In the genomic region with DNA sequence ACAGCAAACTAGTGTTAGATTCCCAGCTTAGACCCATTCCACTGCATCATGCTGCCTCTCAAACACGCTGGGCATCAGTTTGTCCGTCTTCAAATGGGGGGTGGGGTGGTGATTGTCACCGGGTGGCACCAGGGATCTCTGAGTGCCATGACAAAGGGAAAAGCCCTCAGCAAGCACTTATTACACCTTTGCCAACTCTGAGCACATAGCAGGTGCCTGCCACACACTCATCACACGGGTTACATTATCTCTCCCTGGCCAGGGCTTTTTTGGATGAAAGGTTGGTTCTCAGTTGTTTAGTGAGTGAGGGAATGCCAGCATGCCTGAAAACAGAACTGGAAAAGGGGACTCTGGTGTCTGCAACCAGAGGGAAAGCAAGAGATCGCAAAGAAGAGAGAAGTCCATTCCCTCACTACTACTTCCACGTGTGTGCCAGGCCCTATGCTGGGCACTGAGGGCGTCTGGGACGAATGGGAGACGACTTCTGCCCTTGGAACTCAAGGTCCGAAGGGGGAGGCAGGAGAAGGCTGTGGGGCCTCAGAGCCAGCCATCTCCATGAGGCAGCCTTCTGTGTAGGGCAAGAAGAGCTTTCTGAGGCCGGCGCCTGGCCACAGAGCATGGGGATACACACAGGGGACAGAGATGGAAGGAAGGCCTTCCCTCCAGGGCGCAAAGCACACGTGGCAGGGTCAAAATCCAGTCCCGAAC, we compare ENCODE assay signal across 15 cellular contexts. TPM values are rescaled to one million over a fixed set of nuclear protein-coding genes. Genes with fewer than 3 reads are reported as not detected.
A peak's percentile ranks its signal among the peaks of the same experiment; 100 is the strongest.
DNase-seq lines count a peak whose midpoint lies in the region; ATAC-seq and TF ChIP-seq lines count a peak whose summit lies in the region.
"Had no signal": no experiment of that assay in that cellular context is flagged by ENCODE, and none has a peak within 500 bp of the region (broad histone marks: within the 10 kb centered on the region; RNA-seq: fewer than 3 reads in every experiment).

No MANE protein-coding gene starts in this region.

- peaks cover 1% of the 10 kb centered on the region for H3K36me3 Mint-ChIP-seq in activated naive CD4-positive, alpha-beta T cell treated with anti-CD3 and anti-CD28 coated beads, Interleukin-2, amount 50 U/mL, for 24 hours
- no peaks in the 10 kb centered on the region for H3K36me3 Mint-ChIP-seq in WTC11
- no peaks in the 10 kb centered on the region for H3K36me3 Mint-ChIP-seq in type B pancreatic cell

- H3K9me3 Mint-ChIP-seq in activated naive CD4-positive, alpha-beta T cell treated with anti-CD3 and anti-CD28 coated beads, Interleukin-2, amount 50 U/mL, for 24 hours, result peaks cover 2% of the 10 kb centered on the region
- H3K9me3 Mint-ChIP-seq in WTC11 (no peaks in the 10 kb centered on the region), type B pancreatic cell (peaks cover under 1% of the 10 kb centered on the region)

- no peaks in the 10 kb centered on the region for H4K20me1 ChIP-seq in MM.1S (ENCODE audit: insufficient read depth, low read length)

- H3K27ac Mint-ChIP-seq in activated naive CD4-positive, alpha-beta T cell treated with anti-CD3 and anti-CD28 coated beads, Interleukin-2, amount 50 U/mL, for 24 hours, result no peak overlapping the region
- H3K27ac Mint-ChIP-seq in WTC11 (no peak overlapping the region), type B pancreatic cell (no peak overlapping the region)

- H3K9ac ChIP-seq in iPS-20b (ENCODE audit: low read depth, low read length), result no peak overlapping the region
- no peak overlapping the region for H3K9ac ChIP-seq in MM.1S (ENCODE audit: low read length)

- TF ChIP-seq CTCF in WTC11 (IDR thresholded peaks at IDR 0.05) (no peak), type B pancreatic cell (conservative IDR thresholded peaks at IDR 0.05) (no peak), MM.1S (IDR thresholded peaks at IDR 0.05; ENCODE audit: low read length) (no peak)

- H3K36me3 ChIP-seq in iPS-20b (ENCODE audit: insufficient read depth, low read depth, low read length) (no peaks in the 10 kb centered on the region), MM.1S (replicated peaks; ENCODE audit: insufficient read depth, low read length) (no peaks in the 10 kb centered on the region)

- POLR2A ChIA-PET in WTC11 (lab: Charles Lee), result no interaction called here

- H3K27me3 Mint-ChIP-seq in activated naive CD4-positive, alpha-beta T cell treated with anti-CD3 and anti-CD28 coated beads, Interleukin-2, amount 50 U/mL, for 24 hours, result peaks cover 53% of the 10 kb centered on the region
- H3K27me3 Mint-ChIP-seq in WTC11 (ENCODE audit: low read depth), result peaks cover 90% of the 10 kb centered on the region
- peaks cover 92% of the 10 kb centered on the region for H3K27me3 Mint-ChIP-seq in type B pancreatic cell

- no peak overlapping the region for H2AFZ ChIP-seq in MM.1S (ENCODE audit: low read length)

- no peak overlapping the region for H3K4me2 ChIP-seq in MM.1S (ENCODE audit: low read depth, low read length)

- H3K9me2 ChIP-seq in MM.1S (replicated peaks; ENCODE audit: insufficient read depth, low read length), result no peaks in the 10 kb centered on the region

- H3K4me3 ChIP-seq in iPS-20b (ENCODE audit: low read length) (peak overlapping the region; percentile 37; the same call in 1 of the 2 replicates), MM.1S (ENCODE audit: low read length) (no peak overlapping the region)

- H3K4me1 ChIP-seq in iPS-20b (ENCODE audit: insufficient read depth, low read length) (peaks cover 14% of the 10 kb centered on the region; the same call in 1 of the 2 replicates), MM.1S (ENCODE audit: low read length) (no peaks in the 10 kb centered on the region)

- peaks cover 95% of the 10 kb centered on the region for H3K27me3 ChIP-seq in iPS-20b (ENCODE audit: insufficient read depth, low read length)
- no peaks in the 10 kb centered on the region for H3K27me3 ChIP-seq in MM.1S (replicated peaks; ENCODE audit: insufficient read depth, low read length)

- no peaks in the 10 kb centered on the region for H3K79me2 ChIP-seq in MM.1S (ENCODE audit: low read length)

- H3K27ac ChIP-seq in iPS-20b (ENCODE audit: low read length) (no peak overlapping the region), MM.1S (ENCODE audit: low read length) (no peak overlapping the region)

- CTCF ChIA-PET in WTC11 (lab: Charles Lee), result interaction anchor here (0.6 to 13.2 kb wide), 5 partner anchors 16 to 426 kb away, joined by 3 to 232 read pairs (median 5); no protein-coding TSS in a partner anchor

- H3K4me1 Mint-ChIP-seq in activated naive CD4-positive, alpha-beta T cell treated with anti-CD3 and anti-CD28 coated beads, Interleukin-2, amount 50 U/mL, for 24 hours, result peaks cover 20% of the 10 kb centered on the region
- H3K4me1 Mint-ChIP-seq in WTC11 (peaks cover 37% of the 10 kb centered on the region), type B pancreatic cell (ENCODE audit: unreplicated experiment) (peaks cover 9% of the 10 kb centered on the region)

- H3K9me3 ChIP-seq in iPS-20b (ENCODE audit: insufficient read depth, low read depth, low read length) (no peaks in the 10 kb centered on the region), MM.1S (replicated peaks; ENCODE audit: insufficient read depth, low read length) (no peaks in the 10 kb centered on the region)

- no peak for ATAC-seq in WTC11
- ATAC-seq in GM19023 (IDR thresholded peaks at IDR 0.05; ENCODE audit: unreplicated experiment), result no peak
- no peak for ATAC-seq in HG03097 (IDR thresholded peaks at IDR 0.05; ENCODE audit: low FRiP score, unreplicated experiment)
- ATAC-seq: left lobe of liver, Right ventricle myocardium inferior had no signal

- no peaks in the 10 kb centered on the region for H3F3A ChIP-seq in MM.1S (ENCODE audit: insufficient read depth, low read length)

- H3K4me3 Mint-ChIP-seq in activated naive CD4-positive, alpha-beta T cell treated with anti-CD3 and anti-CD28 coated beads, Interleukin-2, amount 50 U/mL, for 24 hours, result peak overlapping the region; percentile 71
- H3K4me3 Mint-ChIP-seq in WTC11 (peak overlapping the region; percentile 57), type B pancreatic cell (peak overlapping the region; percentile 66)

- DNase-seq in activated naive CD4-positive, alpha-beta T cell (lab: John Stamatoyannopoulos, UW), result no peak
- DNase-seq in WTC11 (ENCODE audit: low spot score) (no peak), type B pancreatic cell (ENCODE audit: extremely low spot score, unreplicated experiment) (no peak), MM.1S (no peak)
- DNase-seq: activated CD4-positive, alpha-beta T cell treated with anti-CD3 and anti-CD28 coated beads, Interleukin-2, amount 50 U/mL, for 1 hour; activated naive CD4-positive, alpha-beta T cell treated with Interleukin-2 at 50 U/mL for 16 hours; effector CD8-positive, alpha-beta T cell; KG1 had no signal

TF ChIP-seq in WTC11, 78 proteins besides CTCF, POLR2A, EP300 and RAD21:
- TF ChIP-seq ESRRA (CRISPR knock-in tag; IDR thresholded peaks at IDR 0.05; ENCODE audit: borderline replicate concordance), result no peak
- TF ChIP-seq NR2C2 (CRISPR knock-in tag; IDR thresholded peaks at IDR 0.05), result no peak
- TF ChIP-seq ZNF317 (CRISPR knock-in tag; IDR thresholded peaks at IDR 0.05; ENCODE audit: borderline replicate concordance, low read depth), result no peak
- TF ChIP-seq FOXP1 (CRISPR knock-in tag; IDR thresholded peaks at IDR 0.05; ENCODE audit: borderline replicate concordance), result no peak

RNA-seq across cellular contexts. Expression of gene PAX5, which starts 48.9 kb away (rescaled TPM):
- total RNA-seq in WTC11 (2021) (3.5 to 6.6 TPM (median 4.4 TPM) in 3 replicates), type B pancreatic cell (ENCODE audit: low replicate concordance) (not detected in 2 replicates)
- total RNA-seq: cardiac septum, Right ventricle myocardium inferior had no signal
